In the genomic region with DNA sequence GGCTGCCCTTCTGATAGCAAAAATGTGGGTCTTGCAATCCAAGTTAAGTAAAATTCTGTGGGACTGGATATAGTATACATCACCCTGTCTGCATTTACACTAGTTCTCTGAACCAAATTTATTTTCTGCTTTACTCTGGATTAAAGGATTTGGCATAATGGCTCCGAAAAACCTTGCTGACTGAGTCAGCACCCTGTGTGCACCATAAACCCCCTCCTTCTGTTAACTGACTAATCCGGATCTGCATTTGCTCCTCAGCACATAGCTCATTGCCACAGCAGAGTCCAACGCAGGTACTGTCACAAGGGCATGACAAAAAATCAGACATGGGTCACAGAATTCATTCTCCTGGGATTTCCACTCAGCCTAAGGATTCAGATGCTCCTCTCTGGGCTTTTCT, we compare ENCODE assay signal across 22 cellular contexts. TPM values are rescaled to one million over a fixed set of nuclear protein-coding genes. Genes with fewer than 3 reads are reported as not detected.
"Had no signal": no experiment of that assay in that cellular context is flagged by ENCODE, and none has a peak within 500 bp of the region (broad histone marks: within the 10 kb centered on the region; RNA-seq: fewer than 3 reads in every experiment).

No MANE protein-coding gene starts in this region.

- H3K27me3 ChIP-seq: right lobe of liver, spleen had no signal

- ATAC-seq: activated CD4-positive, alpha-beta T cell treated with anti-CD3 and anti-CD28 coated beads for 36 hours; activated CD8-positive, alpha-beta memory T cell treated with anti-CD3 and anti-CD28 coated beads, Interleukin-2, amount 10 ng/mL, durations not matched to agents 7 days and 5 days; heart left ventricle; left lobe of liver; psoas muscle; right lobe of liver had no signal

- H3K9me3 ChIP-seq: heart left ventricle, psoas muscle, right lobe of liver, spleen, thoracic aorta had no signal

- H3K4me1 ChIP-seq: heart left ventricle, psoas muscle, right lobe of liver, spleen had no signal

- DNase-seq: activated CD4-positive, alpha-beta memory T cell treated with anti-CD3 and anti-CD28 coated beads for 36 hours; activated CD4-positive, alpha-beta T cell treated with anti-CD3 and anti-CD28 coated beads for 36 hours; activated CD8-positive, alpha-beta memory T cell treated with anti-CD3 and anti-CD28 coated beads, Interleukin-2, amount 10 ng/mL, durations not matched to agents 7 days and 5 days; activated naive CD4-positive, alpha-beta T cell treated with anti-CD3 and anti-CD28 coated beads for 36 hours; activated T-cell treated with anti-CD3 and anti-CD28 coated beads, Interleukin-2, amount 50 U/mL, for 1 hour; heart left ventricle; psoas muscle; right lobe of liver; spleen had no signal

- H3K27ac ChIP-seq: epithelial cell of prostate, heart left ventricle, psoas muscle, right lobe of liver, spleen, thoracic aorta, VCaP had no signal

- H3K36me3 ChIP-seq: heart left ventricle, right lobe of liver, spleen, thoracic aorta had no signal

- H3K4me3 ChIP-seq: heart left ventricle, psoas muscle, right lobe of liver, spleen, thoracic aorta had no signal

RNA-seq across cellular contexts. Expression of gene OR2A5, which starts 1.3 kb away (rescaled TPM):
- total RNA-seq: activated CD4-positive, alpha-beta memory T cell treated with anti-CD3 and anti-CD28 coated beads for 36 hours; activated CD4-positive, alpha-beta T cell treated with anti-CD3 and anti-CD28 coated beads for 36 hours; activated CD8-positive, alpha-beta memory T cell treated with anti-CD3 and anti-CD28 coated beads, Interleukin-2, amount 10 ng/mL, durations not matched to agents 7 days and 5 days; activated naive CD4-positive, alpha-beta T cell treated with anti-CD3 and anti-CD28 coated beads for 36 hours; activated T-helper 2 cell treated with anti-CD3 and anti-CD28 coated beads, Interferon-gamma antibody, Interleukin-2, Interleukin-4, amounts not matched to agents 10 μg/mL and 5 μg/mL and 100 μg/mL, durations not matched to agents 14 hours and 24 hours and 36 hours; chondrocyte; dermis microvascular lymphatic vessel endothelial cell; fibroblast of lung; frontal cortex; heart left ventricle; left lobe of liver; lung microvascular endothelial cell; neural crest cell; osteoblast; psoas muscle; right lobe of liver; spleen; thoracic aorta; urinary bladder had no signal
- polyA plus RNA-seq: fibroblast of lung, heart left ventricle, psoas muscle, spleen, urinary bladder had no signal

RNA-seq across cellular contexts. Expression of gene OR2A25, which starts 19.5 kb away (rescaled TPM):
- total RNA-seq: activated CD4-positive, alpha-beta memory T cell treated with anti-CD3 and anti-CD28 coated beads for 36 hours; activated CD4-positive, alpha-beta T cell treated with anti-CD3 and anti-CD28 coated beads for 36 hours; activated CD8-positive, alpha-beta memory T cell treated with anti-CD3 and anti-CD28 coated beads, Interleukin-2, amount 10 ng/mL, durations not matched to agents 7 days and 5 days; activated naive CD4-positive, alpha-beta T cell treated with anti-CD3 and anti-CD28 coated beads for 36 hours; activated T-helper 2 cell treated with anti-CD3 and anti-CD28 coated beads, Interferon-gamma antibody, Interleukin-2, Interleukin-4, amounts not matched to agents 10 μg/mL and 5 μg/mL and 100 μg/mL, durations not matched to agents 14 hours and 24 hours and 36 hours; chondrocyte; dermis microvascular lymphatic vessel endothelial cell; fibroblast of lung; frontal cortex; heart left ventricle; left lobe of liver; lung microvascular endothelial cell; neural crest cell; osteoblast; psoas muscle; right lobe of liver; spleen; thoracic aorta; urinary bladder had no signal
- polyA plus RNA-seq: fibroblast of lung, heart left ventricle, psoas muscle, spleen, urinary bladder had no signal

RNA-seq across cellular contexts. Expression of gene OR2A12, which starts 36.0 kb away (rescaled TPM):
- total RNA-seq: activated CD4-positive, alpha-beta memory T cell treated with anti-CD3 and anti-CD28 coated beads for 36 hours; activated CD4-positive, alpha-beta T cell treated with anti-CD3 and anti-CD28 coated beads for 36 hours; activated CD8-positive, alpha-beta memory T cell treated with anti-CD3 and anti-CD28 coated beads, Interleukin-2, amount 10 ng/mL, durations not matched to agents 7 days and 5 days; activated naive CD4-positive, alpha-beta T cell treated with anti-CD3 and anti-CD28 coated beads for 36 hours; activated T-helper 2 cell treated with anti-CD3 and anti-CD28 coated beads, Interferon-gamma antibody, Interleukin-2, Interleukin-4, amounts not matched to agents 10 μg/mL and 5 μg/mL and 100 μg/mL, durations not matched to agents 14 hours and 24 hours and 36 hours; chondrocyte; dermis microvascular lymphatic vessel endothelial cell; fibroblast of lung; frontal cortex; heart left ventricle; left lobe of liver; lung microvascular endothelial cell; neural crest cell; osteoblast; psoas muscle; right lobe of liver; spleen; thoracic aorta; urinary bladder had no signal
- polyA plus RNA-seq: fibroblast of lung, heart left ventricle, psoas muscle, spleen, urinary bladder had no signal

RNA-seq across cellular contexts. Expression of gene OR6B1, which starts 50.0 kb away (rescaled TPM):
- total RNA-seq: activated CD4-positive, alpha-beta memory T cell treated with anti-CD3 and anti-CD28 coated beads for 36 hours; activated CD4-positive, alpha-beta T cell treated with anti-CD3 and anti-CD28 coated beads for 36 hours; activated CD8-positive, alpha-beta memory T cell treated with anti-CD3 and anti-CD28 coated beads, Interleukin-2, amount 10 ng/mL, durations not matched to agents 7 days and 5 days; activated naive CD4-positive, alpha-beta T cell treated with anti-CD3 and anti-CD28 coated beads for 36 hours; activated T-helper 2 cell treated with anti-CD3 and anti-CD28 coated beads, Interferon-gamma antibody, Interleukin-2, Interleukin-4, amounts not matched to agents 10 μg/mL and 5 μg/mL and 100 μg/mL, durations not matched to agents 14 hours and 24 hours and 36 hours; chondrocyte; dermis microvascular lymphatic vessel endothelial cell; fibroblast of lung; frontal cortex; heart left ventricle; left lobe of liver; lung microvascular endothelial cell; neural crest cell; osteoblast; psoas muscle; right lobe of liver; spleen; thoracic aorta; urinary bladder had no signal
- polyA plus RNA-seq: fibroblast of lung, heart left ventricle, psoas muscle, spleen, urinary bladder had no signal

RNA-seq across cellular contexts. Expression of gene OR2A2, which starts 59.3 kb away (rescaled TPM):
- total RNA-seq: activated CD4-positive, alpha-beta memory T cell treated with anti-CD3 and anti-CD28 coated beads for 36 hours; activated CD4-positive, alpha-beta T cell treated with anti-CD3 and anti-CD28 coated beads for 36 hours; activated CD8-positive, alpha-beta memory T cell treated with anti-CD3 and anti-CD28 coated beads, Interleukin-2, amount 10 ng/mL, durations not matched to agents 7 days and 5 days; activated naive CD4-positive, alpha-beta T cell treated with anti-CD3 and anti-CD28 coated beads for 36 hours; activated T-helper 2 cell treated with anti-CD3 and anti-CD28 coated beads, Interferon-gamma antibody, Interleukin-2, Interleukin-4, amounts not matched to agents 10 μg/mL and 5 μg/mL and 100 μg/mL, durations not matched to agents 14 hours and 24 hours and 36 hours; chondrocyte; dermis microvascular lymphatic vessel endothelial cell; fibroblast of lung; frontal cortex; heart left ventricle; left lobe of liver; lung microvascular endothelial cell; neural crest cell; osteoblast; psoas muscle; right lobe of liver; spleen; thoracic aorta; urinary bladder had no signal
- polyA plus RNA-seq: fibroblast of lung, heart left ventricle, psoas muscle, spleen, urinary bladder had no signal
